ENCODE assay signal across 8 cellular contexts in the genomic region with DNA sequence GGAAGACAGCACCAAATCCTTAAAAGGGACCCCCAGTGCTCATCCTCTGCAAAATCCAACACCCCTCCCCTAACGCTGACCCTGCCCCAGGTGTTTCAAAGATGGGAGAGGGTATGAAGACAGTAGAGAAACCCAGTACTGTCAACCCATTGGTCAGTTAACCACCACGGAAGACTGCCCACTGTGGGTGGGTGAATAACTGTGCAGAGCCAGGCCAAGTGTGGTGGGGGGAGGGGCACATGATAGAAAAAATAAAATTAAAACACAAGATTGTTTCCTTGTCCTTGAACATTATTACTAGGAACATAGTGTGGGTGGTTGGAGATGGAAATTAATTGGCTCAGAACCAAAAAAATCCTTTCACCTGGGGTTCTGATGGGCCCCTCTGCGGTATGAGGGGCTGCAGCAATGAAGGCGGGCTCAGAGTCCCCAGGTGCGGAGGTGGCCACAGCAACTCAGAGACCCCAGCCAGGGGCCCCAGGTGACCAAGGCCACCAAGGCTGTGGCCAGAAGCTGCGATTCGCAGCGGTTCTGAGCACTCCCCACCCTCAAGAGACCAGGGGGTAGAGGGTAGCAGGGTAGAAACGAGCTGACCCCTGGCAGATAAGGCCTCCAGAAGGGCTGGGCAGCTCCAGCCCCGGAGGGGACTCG. TPM values are rescaled to one million over a fixed set of nuclear protein-coding genes. Genes with fewer than 3 reads are reported as not detected.
DNase-seq lines count a peak whose midpoint lies in the region; TF ChIP-seq lines count a peak whose summit lies in the region.

No MANE protein-coding gene starts in this region.

- peaks cover 50% of the 10 kb centered on the region for H3K4me1 Mint-ChIP-seq in activated naive CD4-positive, alpha-beta T cell treated with anti-CD3 and anti-CD28 coated beads for 36 hours (ENCODE audit: low read depth)

- peak overlapping the region; percentile 81 for H3K4me3 Mint-ChIP-seq in activated naive CD4-positive, alpha-beta T cell treated with anti-CD3 and anti-CD28 coated beads for 36 hours

- H3K27me3 ChIP-seq in ascending aorta (no peaks in the 10 kb centered on the region), layer of hippocampus (ENCODE audit: control insufficient read depth, insufficient read depth, low read length) (no peaks in the 10 kb centered on the region), thyroid gland (no peaks in the 10 kb centered on the region)

- no peak for DNase-seq in activated naive CD4-positive, alpha-beta T cell treated with anti-CD3 and anti-CD28 coated beads for 36 hours
- no peak for DNase-seq in activated naive CD4-positive, alpha-beta T cell treated with Interleukin-2 at 50 U/mL for 16 hours
- DNase-seq in ascending aorta (ENCODE audit: low spot score in 2 of 2), result no peak
- DNase-seq in thyroid gland, result no peak
- DNase-seq in SIG-M5 (lab: John Stamatoyannopoulos, UW), result no peak
- no peak for DNase-seq in epidermal melanocyte (ENCODE audit: insufficient read length, low spot score)
- no peak for DNase-seq in cerebellar nuclear complex (lab: John Stamatoyannopoulos, UW)

- intact Hi-C loops in activated naive CD4-positive, alpha-beta T cell treated with anti-CD3 and anti-CD28 coated beads for 36 hours (cut with micrococcal nuclease), result loop anchor here (2.0 to 10.0 kb wide), 2 partner anchors 1255 to 1821 kb away; a partner anchor contains a TSS
- intact Hi-C loops in ascending aorta (cut with DNase I), result loop anchor here (2.0 to 10.0 kb wide), 2 partner anchors 103 to 171 kb away; a partner anchor contains a TSS
- intact Hi-C loops in thyroid gland (cut with DNase I), result no loop called here

- H3K4me3 ChIP-seq in ascending aorta, result peak overlapping the region; percentile 90 to 94
- peak overlapping the region; percentile 30 to 87 (median 46) for H3K4me3 ChIP-seq in thyroid gland (replicated peaks in 1 of 3)

- 19 to 33% methylated on average over 8 of the region's 11 CpGs for WGBS in thyroid gland, 2 donors

- peaks cover 15 to 41% of the 10 kb centered on the region in 2 donors for H3K36me3 ChIP-seq in ascending aorta
- peaks cover 17 to 28% of the 10 kb centered on the region in 2 donors for H3K36me3 ChIP-seq in thyroid gland

- peak overlapping the region; percentile 23 for H3K27ac Mint-ChIP-seq in activated naive CD4-positive, alpha-beta T cell treated with anti-CD3 and anti-CD28 coated beads for 36 hours

- H3K27ac ChIP-seq in ascending aorta (peak overlapping the region; percentile 94 to 98), layer of hippocampus (ENCODE audit: low read depth, low read length) (peak overlapping the region; percentile 81), thyroid gland (peak overlapping the region; percentile 74 to 99 (median 97))

- no peak for TF ChIP-seq POLR2A in thyroid gland (IDR thresholded peaks at IDR 0.05)

- no peaks in the 10 kb centered on the region for H3K9me3 Mint-ChIP-seq in activated naive CD4-positive, alpha-beta T cell treated with anti-CD3 and anti-CD28 coated beads for 36 hours

- no peak for TF ChIP-seq CTCF in ascending aorta (IDR thresholded peaks at IDR 0.05)
- TF ChIP-seq CTCF in thyroid gland (IDR thresholded peaks at IDR 0.05), result peak in 1 of 6 experiments; percentile 8

- H3K9me3 ChIP-seq in ascending aorta (no peaks in the 10 kb centered on the region), thyroid gland (no peaks in the 10 kb centered on the region)

- peaks cover 9 to 35% of the 10 kb centered on the region in 2 donors for H3K4me1 ChIP-seq in ascending aorta
- H3K4me1 ChIP-seq in thyroid gland, result peaks cover 51 to 63% of the 10 kb centered on the region in 2 donors

- no peaks in the 10 kb centered on the region for H3K27me3 Mint-ChIP-seq in activated naive CD4-positive, alpha-beta T cell treated with anti-CD3 and anti-CD28 coated beads for 36 hours (ENCODE audit: low read depth)

- peaks cover 42% of the 10 kb centered on the region for H3K36me3 Mint-ChIP-seq in activated naive CD4-positive, alpha-beta T cell treated with anti-CD3 and anti-CD28 coated beads for 36 hours (ENCODE audit: low read depth)

- CTCF ChIA-PET in activated naive CD4-positive, alpha-beta T cell treated with anti-CD3 and anti-CD28 coated beads for 36 hours (lab: Charles Lee), result interaction anchor here (2.5 kb wide), 1 partner anchor 11 kb away, joined by 10 read pairs; a partner anchor contains a TSS

RNA-seq across cellular contexts. Expression of a gene that starts 1.1 kb away (rescaled TPM):
- 10 to 100 TPM; 14.1 to 14.7 TPM for total RNA-seq in activated naive CD4-positive, alpha-beta T cell treated with anti-CD3 and anti-CD28 coated beads for 36 hours
- 131 TPM for total RNA-seq in ascending aorta
- 100 to 1,000 TPM in 1 of 4 donors, 10 to 100 TPM in 3; 52.3 to 106 (median 85.2) TPM for total RNA-seq in thyroid gland

RNA-seq across cellular contexts. Expression of a gene that starts 12.1 kb away (rescaled TPM):
- 100 to 1,000 TPM; 304 to 322 TPM for total RNA-seq in activated naive CD4-positive, alpha-beta T cell treated with anti-CD3 and anti-CD28 coated beads for 36 hours
- total RNA-seq in ascending aorta, result 110 TPM
- total RNA-seq in thyroid gland, result 10 to 100 TPM; 70.0 to 86.5 (median 78.1) TPM

RNA-seq across cellular contexts. Expression of a gene that starts 14.5 kb away (rescaled TPM):
- not detected for total RNA-seq in activated naive CD4-positive, alpha-beta T cell treated with anti-CD3 and anti-CD28 coated beads for 36 hours
- total RNA-seq in ascending aorta, result not detected
- total RNA-seq in thyroid gland, result not detected

RNA-seq across cellular contexts. Expression of a gene that starts 57.3 kb away (rescaled TPM):
- total RNA-seq in activated naive CD4-positive, alpha-beta T cell treated with anti-CD3 and anti-CD28 coated beads for 36 hours, result not detected
- not detected for total RNA-seq in ascending aorta
- total RNA-seq in thyroid gland, result not detected
